ENCODE assay signal across 1 cellular context in genomic region chr22:31160328-31160978, GRCh38.
TF ChIP-seq lines count a peak whose summit lies in the region.

No MANE protein-coding gene starts in this region.

TF ChIP-seq in IMR-90, 13 proteins besides CTCF, POLR2A, EP300 and RAD21 (continued from another document):
- TF ChIP-seq USF2 (IDR thresholded peaks at IDR 0.05; ENCODE audit: low read depth, low read length), result no peak
- no peak for TF ChIP-seq BHLHE40 (IDR thresholded peaks at IDR 0.05; ENCODE audit: low read depth, low read length)
- TF ChIP-seq CEBPB (IDR thresholded peaks at IDR 0.05; ENCODE audit: low read depth, low read length), result no peak
- TF ChIP-seq MAZ (IDR thresholded peaks at IDR 0.05; ENCODE audit: borderline replicate concordance, low read depth, low read length), result no peak
